6 cellular contexts compared by ENCODE assay signal in the genomic region with DNA sequence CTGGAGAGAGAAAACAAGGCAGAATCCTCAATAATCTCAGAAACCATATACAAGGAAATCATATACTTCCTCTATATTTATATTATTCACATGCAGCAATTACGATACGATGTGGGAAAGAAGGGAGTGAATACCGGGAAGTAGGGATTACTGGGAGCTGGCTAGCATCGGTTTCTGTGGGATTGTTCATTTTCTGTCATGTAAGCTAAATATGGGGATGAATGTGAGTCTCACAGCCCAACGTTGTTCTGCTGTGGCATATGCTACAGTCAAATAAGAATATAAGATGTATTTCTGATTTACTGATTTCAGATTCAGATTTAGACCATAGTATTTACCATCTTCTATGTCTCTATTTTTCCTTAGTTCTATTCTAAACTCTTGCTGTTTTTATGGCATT.
"Had no signal": no experiment of that assay in that cellular context is flagged by ENCODE, and none has a peak within 500 bp of the region (broad histone marks: within the 10 kb centered on the region; RNA-seq: fewer than 3 reads in every experiment).

No MANE protein-coding gene starts in this region.

- H3K4me2 ChIP-seq: KMS-11 had no signal

- FAIRE-seq: HTR-8/SVneo, K562 had no signal

- H3K9ac ChIP-seq: KMS-11 had no signal

- H3K27ac ChIP-seq: HL-60, KMS-11 had no signal

- ATAC-seq: K562 had no signal

- DNase-seq: KBM-7, KG1 had no signal

- H3K4me3 ChIP-seq: K562 had no signal
